In genomic region chr22:20526305-20526627, GRCh38 we compare ENCODE assay signal across 2 cellular contexts.
TF ChIP-seq lines count a peak whose summit lies in the region.

No MANE protein-coding gene starts in this region.

TF ChIP-seq in endothelial cell of umbilical vein, 7 proteins besides CTCF, POLR2A, EP300 and RAD21:
- TF ChIP-seq MAX (IDR thresholded peaks at IDR 0.05; ENCODE audit: insufficient read depth, insufficient read length) (no peak), JUN (IDR thresholded peaks at IDR 0.05; ENCODE audit: borderline replicate concordance, insufficient read depth, insufficient read length, low read depth) (no peak), FOS (IDR thresholded peaks at IDR 0.05; ENCODE audit: borderline replicate concordance, insufficient read depth, low read length) (no peak), MYC (IDR thresholded peaks at IDR 0.05; ENCODE audit: low read depth, low read length) (no peak), EZH2 (IDR thresholded peaks at IDR 0.05; ENCODE audit: borderline replicate concordance, low read depth, low read length, severe bottlenecking) (no peak)

TF ChIP-seq in GM23338, 12 proteins besides CTCF, POLR2A, EP300 and RAD21:
- TF ChIP-seq, protein P1, sequence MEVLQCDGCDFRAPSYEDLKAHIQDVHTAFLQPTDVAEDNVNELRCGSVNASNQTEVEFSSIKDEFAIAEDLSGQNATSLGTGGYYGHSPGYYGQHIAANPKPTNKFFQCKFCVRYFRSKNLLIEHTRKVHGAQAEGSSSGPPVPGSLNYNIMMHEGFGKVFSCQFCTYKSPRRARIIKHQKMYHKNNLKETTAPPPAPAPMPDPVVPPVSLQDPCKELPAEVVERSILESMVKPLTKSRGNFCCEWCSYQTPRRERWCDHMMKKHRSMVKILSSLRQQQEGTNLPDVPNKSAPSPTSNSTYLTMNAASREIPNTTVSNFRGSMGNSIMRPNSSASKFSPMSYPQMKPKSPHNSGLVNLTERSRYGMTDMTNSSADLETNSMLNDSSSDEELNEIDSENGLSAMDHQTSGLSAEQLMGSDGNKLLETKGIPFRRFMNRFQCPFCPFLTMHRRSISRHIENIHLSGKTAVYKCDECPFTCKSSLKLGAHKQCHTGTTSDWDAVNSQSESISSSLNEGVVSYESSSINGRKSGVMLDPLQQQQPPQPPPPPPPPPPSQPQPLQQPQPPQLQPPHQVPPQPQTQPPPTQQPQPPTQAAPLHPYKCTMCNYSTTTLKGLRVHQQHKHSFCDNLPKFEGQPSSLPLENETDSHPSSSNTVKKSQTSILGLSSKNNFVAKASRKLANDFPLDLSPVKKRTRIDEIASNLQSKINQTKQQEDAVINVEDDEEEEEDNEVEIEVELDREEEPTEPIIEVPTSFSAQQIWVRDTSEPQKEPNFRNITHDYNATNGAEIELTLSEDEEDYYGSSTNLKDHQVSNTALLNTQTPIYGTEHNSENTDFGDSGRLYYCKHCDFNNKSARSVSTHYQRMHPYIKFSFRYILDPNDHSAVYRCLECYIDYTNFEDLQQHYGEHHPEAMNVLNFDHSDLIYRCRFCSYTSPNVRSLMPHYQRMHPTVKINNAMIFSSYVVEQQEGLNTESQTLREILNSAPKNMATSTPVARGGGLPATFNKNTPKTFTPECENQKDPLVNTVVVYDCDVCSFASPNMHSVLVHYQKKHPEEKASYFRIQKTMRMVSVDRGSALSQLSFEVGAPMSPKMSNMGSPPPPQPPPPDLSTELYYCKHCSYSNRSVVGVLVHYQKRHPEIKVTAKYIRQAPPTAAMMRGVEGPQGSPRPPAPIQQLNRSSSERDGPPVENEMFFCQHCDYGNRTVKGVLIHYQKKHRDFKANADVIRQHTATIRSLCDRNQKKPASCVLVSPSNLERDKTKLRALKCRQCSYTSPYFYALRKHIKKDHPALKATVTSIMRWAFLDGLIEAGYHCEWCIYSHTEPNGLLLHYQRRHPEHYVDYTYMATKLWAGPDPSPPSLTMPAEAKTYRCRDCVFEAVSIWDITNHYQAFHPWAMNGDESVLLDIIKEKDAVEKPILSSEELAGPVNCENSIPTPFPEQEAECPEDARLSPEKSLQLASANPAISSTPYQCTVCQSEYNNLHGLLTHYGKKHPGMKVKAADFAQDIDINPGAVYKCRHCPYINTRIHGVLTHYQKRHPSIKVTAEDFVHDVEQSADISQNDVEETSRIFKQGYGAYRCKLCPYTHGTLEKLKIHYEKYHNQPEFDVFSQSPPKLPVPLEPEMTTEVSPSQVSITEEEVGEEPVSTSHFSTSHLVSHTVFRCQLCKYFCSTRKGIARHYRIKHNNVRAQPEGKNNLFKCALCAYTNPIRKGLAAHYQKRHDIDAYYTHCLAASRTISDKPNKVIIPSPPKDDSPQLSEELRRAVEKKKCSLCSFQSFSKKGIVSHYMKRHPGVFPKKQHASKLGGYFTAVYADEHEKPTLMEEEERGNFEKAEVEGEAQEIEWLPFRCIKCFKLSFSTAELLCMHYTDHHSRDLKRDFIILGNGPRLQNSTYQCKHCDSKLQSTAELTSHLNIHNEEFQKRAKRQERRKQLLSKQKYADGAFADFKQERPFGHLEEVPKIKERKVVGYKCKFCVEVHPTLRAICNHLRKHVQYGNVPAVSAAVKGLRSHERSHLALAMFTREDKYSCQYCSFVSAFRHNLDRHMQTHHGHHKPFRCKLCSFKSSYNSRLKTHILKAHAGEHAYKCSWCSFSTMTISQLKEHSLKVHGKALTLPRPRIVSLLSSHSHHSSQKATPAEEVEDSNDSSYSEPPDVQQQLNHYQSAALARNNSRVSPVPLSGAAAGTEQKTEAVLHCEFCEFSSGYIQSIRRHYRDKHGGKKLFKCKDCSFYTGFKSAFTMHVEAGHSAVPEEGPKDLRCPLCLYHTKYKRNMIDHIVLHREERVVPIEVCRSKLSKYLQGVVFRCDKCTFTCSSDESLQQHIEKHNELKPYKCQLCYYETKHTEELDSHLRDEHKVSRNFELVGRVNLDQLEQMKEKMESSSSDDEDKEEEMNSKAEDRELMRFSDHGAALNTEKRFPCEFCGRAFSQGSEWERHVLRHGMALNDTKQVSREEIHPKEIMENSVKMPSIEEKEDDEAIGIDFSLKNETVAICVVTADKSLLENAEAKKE (CRISPR knock-in tag; IDR thresholded peaks at IDR 0.05), result no peak
- TF ChIP-seq STAT1 (IDR thresholded peaks at IDR 0.05; ENCODE audit: unreplicated experiment), result no peak
- TF ChIP-seq REST (IDR thresholded peaks at IDR 0.05; ENCODE audit: unreplicated experiment), result no peak
- no peak for TF ChIP-seq ETS1 (IDR thresholded peaks at IDR 0.05)
- TF ChIP-seq NANOG (IDR thresholded peaks at IDR 0.05; ENCODE audit: borderline replicate concordance), result no peak
- no peak for TF ChIP-seq ZNF331 (CRISPR knock-in tag; IDR thresholded peaks at IDR 0.05; ENCODE audit: low read depth)
- TF ChIP-seq CREB1 (CRISPR knock-in tag; IDR thresholded peaks at IDR 0.05; ENCODE audit: low read depth), result no peak
